ENCODE assay signal across 8 cellular contexts in genomic region chr5:179907570-179908324, GRCh38. TPM values are rescaled to one million over a fixed set of nuclear protein-coding genes. Genes with fewer than 3 reads are reported as not detected.
DNase-seq lines count a peak whose midpoint lies in the region; ATAC-seq and TF ChIP-seq lines count a peak whose summit lies in the region.

TBC1D9B (minus strand) TSS chr5:179907897; CDS start chr5:179907821, 76 bp downstream.

- POLR2A ChIA-PET in IMR-90 (lab: Charles Lee; ENCODE audit: unreplicated experiment), result interaction anchor here (0.6 kb wide), 1 partner anchor 20 kb away, joined by 3 read pairs; no protein-coding TSS in a partner anchor
- POLR2A ChIA-PET in T-cell (lab: Charles Lee), result interaction anchor here (0.5 to 0.7 kb wide), 2 partner anchors 38 to 730 kb away, joined by 3 to 6 read pairs; no protein-coding TSS in a partner anchor

- H3K36me3 ChIP-seq in IMR-90 (ENCODE audit: control insufficient read depth, insufficient read depth, low read length), result peaks cover 19% of the 10 kb centered on the region
- H3K36me3 ChIP-seq in heart left ventricle, result peaks cover 0 to 21% (median 15%) of the 10 kb centered on the region in 9 donors

- dilution Hi-C loops in IMR-90 (cut with HindIII; ENCODE audit: low sequenced_read_pairs, unreplicated experiment), result no loop called here

- peak within 1 kb of the TSS; percentile 53; the same call in 1 of the 2 replicates for H3K56ac ChIP-seq in IMR-90 (ENCODE audit: extremely low read depth, insufficient read depth, low read length)

- H3K27ac Mint-ChIP-seq in T-cell (peak within 1 kb of the TSS; percentile 52 to 89), type B pancreatic cell (peak within 1 kb of the TSS; percentile 79)

- no peak within 1 kb of the TSS for H2BK20ac ChIP-seq in IMR-90 (ENCODE audit: low read depth, low read length)

- peak within 1 kb of the TSS; percentile 80; the same call in 1 of the 2 replicates for H3K18ac ChIP-seq in IMR-90 (ENCODE audit: low read depth, low read length)

- peaks cover 7% of the 10 kb centered on the region; the same call in 1 of the 2 replicates for H3K4me1 ChIP-seq in IMR-90 (ENCODE audit: control insufficient read depth, insufficient read depth, low read length)
- H3K4me1 ChIP-seq in heart left ventricle, result peaks cover 0 to 30% (median 15%) of the 10 kb centered on the region in 12 donors

- H3K4me3 Mint-ChIP-seq in T-cell, result peak within 1 kb of the TSS; percentile 81 to 87 (median 82)
- peak within 1 kb of the TSS; percentile 90 for H3K4me3 Mint-ChIP-seq in type B pancreatic cell

- intact Hi-C loops in IMR-90 (cut with micrococcal nuclease), result loop anchor here (1.0 to 5.0 kb wide), 3 partner anchors 105 to 183 kb away; partner anchors contain the start of gene RNF130
- intact Hi-C loops in heart left ventricle (cut with DNase I), result loop anchor here in 8 of 10 donors (1.0 to 10.0 kb wide), 13 partner anchors 35 to 230 kb away; partner anchors contain the start of genes MGAT4B (in 3 of the 8) and RNF130 (in 2 of the 8)
- intact Hi-C loops in posterior vena cava (cut with DNase I), result loop anchor here in 1 of 2 donors (5.0 kb wide), 1 partner anchor 145 kb away; no protein-coding TSS in a partner anchor

- H3K36me3 Mint-ChIP-seq in T-cell (peaks cover 14% of the 10 kb centered on the region), type B pancreatic cell (peaks cover 14% of the 10 kb centered on the region)

- peak; percentile 86 for ATAC-seq in GM21526 (IDR thresholded peaks at IDR 0.05; ENCODE audit: low FRiP score, unreplicated experiment)
- ATAC-seq in IMR-90 (ENCODE audit: low read depth), result peak; percentile 94
- ATAC-seq in T-cell (replicated peaks in 1 of 4), result peak; percentile 90 to 95 (median 92)
- ATAC-seq in heart left ventricle, result peak; percentile 67 to 93 (median 90)

- peak within 1 kb of the TSS; percentile 56; the same call in 1 of the 2 replicates for H2BK120ac ChIP-seq in IMR-90 (ENCODE audit: low read depth, low read length)

- in situ Hi-C loops in IMR-90 (cut with MboI; ENCODE audit: low sequenced_read_pairs), result no loop called here

- peak within 1 kb of the TSS; percentile 92 for H3K14ac ChIP-seq in IMR-90 (replicated peaks; ENCODE audit: low read depth, low read length)

- H2BK15ac ChIP-seq in IMR-90 (ENCODE audit: low read depth, low read length), result no peak within 1 kb of the TSS

- H3K9me3 Mint-ChIP-seq in T-cell (no peaks in the 10 kb centered on the region), type B pancreatic cell (no peaks in the 10 kb centered on the region)

- TF ChIP-seq CTCF in IMR-90 (conservative IDR thresholded peaks at IDR 0.05; ENCODE audit: low read depth, low read length) (peak; percentile 50), heart left ventricle (IDR thresholded peaks at IDR 0.05) (peak; percentile 19 to 64 (median 44)), type B pancreatic cell (conservative IDR thresholded peaks at IDR 0.05) (peak; percentile 65)

- H3K79me1 ChIP-seq in IMR-90 (ENCODE audit: low read depth in 1 of 2, low read length in 2 of 2), result peaks cover 19 to 40% of the 10 kb centered on the region in 2 experiments

- H3K4me1 Mint-ChIP-seq in T-cell (peaks cover 21 to 30% (median 23%) of the 10 kb centered on the region in 3 donors), type B pancreatic cell (ENCODE audit: unreplicated experiment) (peaks cover 4% of the 10 kb centered on the region)

- DNase-seq in ELF-1 (ENCODE audit: low read depth, low spot score) (peak; percentile 54), IMR-90 (peak; percentile 45), T-cell (peak; percentile 45 to 74 (median 63)), heart left ventricle (peak; percentile 71 to 87 (median 75)), posterior vena cava (ENCODE audit: low spot score) (peak; percentile 90), type B pancreatic cell (ENCODE audit: extremely low spot score, unreplicated experiment) (no peak)

- CTCF ChIA-PET in IMR-90 (lab: Yijun Ruan, JAX), result interaction anchor here (1.1 kb wide), 1 partner anchor 145 kb away, joined by 3 read pairs; no protein-coding TSS in a partner anchor
- CTCF ChIA-PET in T-cell (lab: Charles Lee), result interaction anchor here (0.5 to 1.3 kb wide), 3 partner anchors 24 to 106 kb away, joined by 3 to 6 read pairs (median 6); no protein-coding TSS in a partner anchor

- H3K9me3 ChIP-seq in IMR-90 (ENCODE audit: control insufficient read depth, insufficient read depth, low read length), result no peaks in the 10 kb centered on the region
- H3K9me3 ChIP-seq in heart left ventricle, result no peaks in the 10 kb centered on the region

- TF ChIP-seq RAD21 in IMR-90 (IDR thresholded peaks at IDR 0.05; ENCODE audit: low read length), result 0 out of 2 replicates have a peak, but pooled peaks have one; percentile 9

- peak within 1 kb of the TSS; percentile 91 for H2AK9ac ChIP-seq in IMR-90 (replicated peaks; ENCODE audit: low read depth, low read length, poor library complexity)

- no TSS peak for BruUV-seq in IMR-90 (replicated peaks; lab: Mats Ljungman, UMichigan)

- H3K27me3 Mint-ChIP-seq in T-cell (peaks cover 0 to 1% of the 10 kb centered on the region in 2 donors), type B pancreatic cell (no peaks in the 10 kb centered on the region)

- H3K27me3 ChIP-seq in IMR-90 (ENCODE audit: control insufficient read depth, insufficient read depth, low read length), result no peaks in the 10 kb centered on the region
- no peaks in the 10 kb centered on the region for H3K27me3 ChIP-seq in heart left ventricle

- peak within 1 kb of the TSS; percentile 88 to 95 for H4K8ac ChIP-seq in IMR-90 (ENCODE audit: low read depth in 2 of 2, low read length in 2 of 2)

- peak within 1 kb of the TSS; percentile 92 for H2BK5ac ChIP-seq in IMR-90 (ENCODE audit: low read depth, low read length, poor library complexity, severe bottlenecking)

- peak within 1 kb of the TSS; percentile 86 for H3K4me2 ChIP-seq in IMR-90 (ENCODE audit: low read depth, low read length)

- peak; percentile 47; the same call in 1 of the 2 replicates for TF ChIP-seq POLR2A in IMR-90 (IDR thresholded peaks at IDR 0.05; ENCODE audit: low read depth, low read length)
- peak in 1 of 2 donors; percentile 26 for TF ChIP-seq POLR2A in heart left ventricle (IDR thresholded peaks at IDR 0.05)

- H3K9me1 ChIP-seq in IMR-90 (ENCODE audit: insufficient read depth, low read length), result peaks cover 4% of the 10 kb centered on the region; the same call in 1 of the 2 replicates

- peak within 1 kb of the TSS; percentile 96 for H3K9ac ChIP-seq in IMR-90 (ENCODE audit: low read depth, low read length)

- 0% methylated on average over 47 of the region's 102 CpGs; no CpG with 5 or more reads in 1 of the 2 experiments for WGBS in IMR-90 (ENCODE audit: extremely low coverage in 2 of 2, insufficient read length in 1 of 2), 2 experiments
- WGBS in adipose tissue, 3 donors, result 0 to 2% (median 1%) methylated on average over 37 to 102 of the region's 102 CpGs
- 2 to 30% (median 8%) methylated on average over 10 to 102 of the region's 102 CpGs for WGBS in heart left ventricle, 4 donors

- peak within 1 kb of the TSS; percentile 88 for H4K5ac ChIP-seq in IMR-90 (ENCODE audit: low read depth, low read length)

- peak within 1 kb of the TSS; percentile 83; the same call in 1 of the 2 replicates for H4K91ac ChIP-seq in IMR-90 (ENCODE audit: insufficient read depth, low read depth, low read length)

- H3K4ac ChIP-seq in IMR-90 (ENCODE audit: low read depth, low read length), result peak within 1 kb of the TSS; percentile 89

- H4K20me1 ChIP-seq in IMR-90 (ENCODE audit: insufficient read depth, low read length), result peaks cover 14% of the 10 kb centered on the region; the same call in 1 of the 2 replicates

- H3K23ac ChIP-seq in IMR-90 (ENCODE audit: low read depth, low read length), result peak within 1 kb of the TSS; percentile 87; the same call in 1 of the 2 replicates

- peak within 1 kb of the TSS; percentile 97 for H3K27ac ChIP-seq in IMR-90 (ENCODE audit: insufficient read depth, low read length)
- no peak within 1 kb of the TSS for H3K27ac ChIP-seq in adipose tissue (ENCODE audit: low read depth, low read length)
- peak within 1 kb of the TSS; percentile 40 to 86 (median 73) for H3K27ac ChIP-seq in heart left ventricle

- peak within 1 kb of the TSS; percentile 99 for H2AFZ ChIP-seq in IMR-90 (replicated peaks; ENCODE audit: low read length, poor library complexity)

- H3K4me3 ChIP-seq in IMR-90 (ENCODE audit: insufficient read depth, low read depth, low read length), result peak within 1 kb of the TSS; percentile 99
- H3K4me3 ChIP-seq in heart left ventricle, result peak within 1 kb of the TSS; percentile 24 to 82 (median 66)

- peak within 1 kb of the TSS; percentile 70 for H2AK5ac ChIP-seq in IMR-90 (ENCODE audit: low read depth, low read length)

TF ChIP-seq in IMR-90, 13 proteins besides CTCF, POLR2A, EP300 and RAD21:
- no peak for TF ChIP-seq ELK1 (IDR thresholded peaks at IDR 0.05; ENCODE audit: borderline replicate concordance, low read depth, low read length)
- TF ChIP-seq SMC3 (IDR thresholded peaks at IDR 0.05; ENCODE audit: low read depth, low read length), result peak; percentile 7; the same call in 1 of the 2 replicates
- TF ChIP-seq MAZ (IDR thresholded peaks at IDR 0.05; ENCODE audit: borderline replicate concordance, low read depth, low read length), result peak; percentile 52; the same call in 1 of the 2 replicates
- TF ChIP-seq CEBPB (IDR thresholded peaks at IDR 0.05; ENCODE audit: low read depth, low read length), result no peak
- peak; percentile 47; the same call in 1 of the 2 replicates for TF ChIP-seq MXI1 (IDR thresholded peaks at IDR 0.05; ENCODE audit: borderline replicate concordance, low read depth, low read length)

RNA-seq across cellular contexts. Expression of gene TBC1D9B, which starts in this region (rescaled TPM):
- total RNA-seq in IMR-90 (2012; rRNA removed) (18.3 and 58.6 TPM in 2 replicates), T-cell (100 to 1,000 TPM in 2 of 5 donors, 10 to 100 TPM in 3; 65.9 to 125 (median 96.2) TPM), heart left ventricle (10 to 100 TPM; 29.3 to 68.9 (median 43.1) TPM), posterior vena cava (10 to 100 TPM; 85.0 to 90.5 TPM), type B pancreatic cell (ENCODE audit: low replicate concordance) (105 and 114 TPM in 2 replicates)
- polyA plus RNA-seq in IMR-90 (2012; rRNA removed) (78.1 and 83.8 TPM in 2 replicates), adipose tissue (10 to 100 TPM; 49.1 to 82.3 (median 80.3) TPM), heart left ventricle (10 to 100 TPM; 31.1 to 49.9 TPM)
- 56.2 and 71.1 TPM in 2 replicates for polyA plus RNA-seq in IMR-90 (2012; cell fraction: cytosol; rRNA removed)
- polyA plus RNA-seq in IMR-90 (2012; cell fraction: nucleus; rRNA removed; ENCODE audit: low replicate concordance), result 222 and 379 TPM in 2 replicates
